In genomic region chr18:12377556-12378553, GRCh38 we compare ENCODE assay signal across 8 cellular contexts. TPM values are rescaled to one million over a fixed set of nuclear protein-coding genes. Genes with fewer than 3 reads are reported as not detected.
DNase-seq lines count a peak whose midpoint lies in the region; ATAC-seq and TF ChIP-seq lines count a peak whose summit lies in the region.

No MANE protein-coding gene starts in this region.

- H3K9me3 ChIP-seq in WERI-Rb-1 (ENCODE audit: severe bottlenecking) (no peaks in the 10 kb centered on the region), stomach (no peaks in the 10 kb centered on the region)

- H3K27ac Mint-ChIP-seq in Calu3 (ENCODE audit: unreplicated experiment) = peak overlapping the region; percentile 92

- DNase-seq in Calu3 (no peak), WERI-Rb-1 (no peak), stomach (no peak), anterior cingulate cortex (lab: John Stamatoyannopoulos, UW) (no peak)
- no peak for DNase-seq in NK-92 treated with Interleukin-12 subunit alpha and Interleukin-12 subunit beta, amount 100 ng/mL, for 24 hours (lab: John Stamatoyannopoulos, UW)

- WGBS in stomach, 5 donors = 10 to 13% (median 12%) methylated on average over 30 to 35 of the region's 35 CpGs

- intact Hi-C loops in Calu3 (cut with micrococcal nuclease; ENCODE audit: unreplicated experiment) = loop anchor here (5.0 kb wide), 1 partner anchor 569 kb away; the partner anchor contains the start of gene SEH1L
- intact Hi-C loops in stomach (cut with DNase I; ENCODE audit: low total_unique reads) = no loop called here

- H3K4me1 ChIP-seq in stomach = peaks cover 15 to 43% (median 42%) of the 10 kb centered on the region in 4 donors

- peak overlapping the region; percentile 72 for H3K4me3 ChIP-seq in WERI-Rb-1 (ENCODE audit: low read depth, low read length)
- H3K4me3 ChIP-seq in iPS-11a (ENCODE audit: low read depth, low read length) = peak overlapping the region; percentile 58
- H3K4me3 ChIP-seq in stomach = peak overlapping the region; percentile 57 to 85 (median 68)

- TF ChIP-seq EP300 in stomach (IDR thresholded peaks at IDR 0.05) = no peak

- H3K27ac ChIP-seq in WERI-Rb-1 = peak overlapping the region; percentile 77
- peak overlapping the region; percentile 87 to 100 (median 100) for H3K27ac ChIP-seq in stomach

- no peaks in the 10 kb centered on the region for H3K27me3 Mint-ChIP-seq in Calu3 (ENCODE audit: unreplicated experiment)

- H3K36me3 ChIP-seq in WERI-Rb-1 (peaks cover 17% of the 10 kb centered on the region), stomach (no peaks in the 10 kb centered on the region)

- H3K4me3 Mint-ChIP-seq in Calu3 (ENCODE audit: low read depth, unreplicated experiment) = peak overlapping the region; percentile 89

- H3K36me3 Mint-ChIP-seq in Calu3 (ENCODE audit: insufficient read depth, unreplicated experiment) = peaks cover 46% of the 10 kb centered on the region

- no peak for TF ChIP-seq POLR2A in stomach (IDR thresholded peaks at IDR 0.05)

- CTCF ChIA-PET in Calu3 (lab: Charles Lee) = interaction anchor here (0.6 to 1.4 kb wide), 9 partner anchors 10 to 229 kb away, joined by 3 to 10 read pairs (median 4); partner anchors contain the start of gene PRELID3A

- TSS peak; percentile 92 for BruUV-seq in Calu3 (replicated peaks; lab: Mats Ljungman, UMichigan)

- H3K4me1 Mint-ChIP-seq in Calu3 (ENCODE audit: low read depth, unreplicated experiment) = peaks cover 31% of the 10 kb centered on the region

- H3K27me3 ChIP-seq in WERI-Rb-1 (ENCODE audit: insufficient read depth, low read depth, severe bottlenecking) (no peaks in the 10 kb centered on the region), stomach (no peaks in the 10 kb centered on the region)

- ATAC-seq in GM19395 (IDR thresholded peaks at IDR 0.05; ENCODE audit: unreplicated experiment) = peak; percentile 59
- ATAC-seq in HG03558 (IDR thresholded peaks at IDR 0.05; ENCODE audit: extremely low read depth, unreplicated experiment) = peak; percentile 19

- H3K9me3 Mint-ChIP-seq in Calu3 (ENCODE audit: low read depth, unreplicated experiment) = no peaks in the 10 kb centered on the region

- TF ChIP-seq CTCF in Calu3 (IDR thresholded peaks at IDR 0.05; ENCODE audit: unreplicated experiment) (no peak), WERI-Rb-1 (IDR thresholded peaks at IDR 0.05; ENCODE audit: low read depth, low read length) (peak; percentile 25; the same call in 1 of the 2 replicates), stomach (IDR thresholded peaks at IDR 0.05) (peak in 2 of 7 experiments; percentile 19 to 38)

RNA-seq across cellular contexts. Expression of gene AFG3L2, which starts 0.8 kb away (rescaled TPM):
- total RNA-seq in Calu3 (2022) = 55.1 and 59.2 TPM in 2 replicates
- total RNA-seq in stomach = 100 to 1,000 TPM in 2 of 5 donors, 10 to 100 TPM in 3; 36.2 to 144 (median 58.0) TPM
- 10 to 100 TPM; 21.7 to 29.9 (median 24.1) TPM for polyA plus RNA-seq in stomach

RNA-seq across cellular contexts. Expression of gene PRELID3A, which starts 29.9 kb away (rescaled TPM):
- 5.8 and 6.8 TPM in 2 replicates for total RNA-seq in Calu3 (2022)
- total RNA-seq in stomach = 1 to 10 TPM in 2 of 5 donors, not detected in 3; 1.3 to 1.8 TPM
- 1 to 10 TPM; 1.2 to 2.8 (median 2.2) TPM for polyA plus RNA-seq in stomach
